In the genomic region with DNA sequence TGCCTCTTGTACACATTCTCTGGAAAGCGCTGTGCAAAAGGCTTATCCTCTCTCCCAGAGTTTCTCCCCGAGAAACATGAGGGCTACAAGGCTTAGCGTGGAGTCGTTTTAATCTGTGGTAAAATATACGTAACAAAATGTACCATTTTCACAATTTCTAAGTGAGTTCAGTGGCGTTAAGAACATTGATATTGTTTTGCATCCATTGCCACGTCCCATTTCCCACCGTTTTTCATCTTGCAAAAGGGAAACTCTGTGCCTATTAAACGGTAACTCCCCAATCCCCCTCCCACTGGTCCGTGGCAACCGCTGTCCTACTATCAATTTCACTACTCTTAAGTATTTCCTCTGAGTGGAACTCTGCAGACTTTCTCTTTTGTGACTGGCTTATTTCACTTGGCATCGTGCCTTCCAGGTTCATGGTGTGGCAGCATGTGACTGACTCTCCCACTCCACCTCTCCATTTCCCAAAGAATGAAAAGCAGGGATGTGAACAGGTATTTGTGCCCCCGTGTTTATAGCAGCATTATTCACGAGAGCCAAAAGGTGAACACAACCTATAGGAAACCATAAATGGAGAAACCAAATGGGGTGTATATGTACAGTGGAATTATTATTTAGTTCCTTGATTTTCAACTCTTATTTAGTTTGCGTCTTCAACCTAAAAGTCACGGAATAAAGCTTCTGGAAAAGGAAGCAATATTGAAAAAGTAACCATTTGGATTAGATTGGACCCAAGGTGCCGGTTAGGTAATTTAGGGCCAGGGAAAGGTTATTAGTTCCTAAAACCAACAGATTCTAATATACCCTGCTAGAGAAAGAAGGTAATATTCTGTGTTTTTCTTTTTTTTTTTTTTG, we compare ENCODE assay signal across 1 cellular context.
A peak's percentile ranks its signal among the peaks of the same experiment; 100 is the strongest.
TF ChIP-seq lines count a peak whose summit lies in the region.

No MANE protein-coding gene starts in this region.

TF ChIP-seq in HEK293, 187 proteins besides CTCF, POLR2A, EP300 and RAD21 (continued from another document):
- TF ChIP-seq, protein P1, sequence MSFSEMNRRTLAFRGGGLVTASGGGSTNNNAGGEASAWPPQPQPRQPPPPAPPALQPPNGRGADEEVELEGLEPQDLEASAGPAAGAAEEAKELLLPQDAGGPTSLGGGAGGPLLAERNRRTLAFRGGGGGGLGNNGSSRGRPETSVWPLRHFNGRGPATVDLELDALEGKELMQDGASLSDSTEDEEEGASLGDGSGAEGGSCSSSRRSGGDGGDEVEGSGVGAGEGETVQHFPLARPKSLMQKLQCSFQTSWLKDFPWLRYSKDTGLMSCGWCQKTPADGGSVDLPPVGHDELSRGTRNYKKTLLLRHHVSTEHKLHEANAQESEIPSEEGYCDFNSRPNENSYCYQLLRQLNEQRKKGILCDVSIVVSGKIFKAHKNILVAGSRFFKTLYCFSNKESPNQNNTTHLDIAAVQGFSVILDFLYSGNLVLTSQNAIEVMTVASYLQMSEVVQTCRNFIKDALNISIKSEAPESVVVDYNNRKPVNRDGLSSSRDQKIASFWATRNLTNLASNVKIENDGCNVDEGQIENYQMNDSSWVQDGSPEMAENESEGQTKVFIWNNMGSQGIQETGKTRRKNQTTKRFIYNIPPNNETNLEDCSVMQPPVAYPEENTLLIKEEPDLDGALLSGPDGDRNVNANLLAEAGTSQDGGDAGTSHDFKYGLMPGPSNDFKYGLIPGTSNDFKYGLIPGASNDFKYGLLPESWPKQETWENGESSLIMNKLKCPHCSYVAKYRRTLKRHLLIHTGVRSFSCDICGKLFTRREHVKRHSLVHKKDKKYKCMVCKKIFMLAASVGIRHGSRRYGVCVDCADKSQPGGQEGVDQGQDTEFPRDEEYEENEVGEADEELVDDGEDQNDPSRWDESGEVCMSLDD (tag by site-specific recombination; IDR thresholded peaks at IDR 0.05) = no peak
- TF ChIP-seq ZNF560 (tag by site-specific recombination; IDR thresholded peaks at IDR 0.05; ENCODE audit: borderline replicate concordance) (no peak), IKZF3 (tag by site-specific recombination; IDR thresholded peaks at IDR 0.05) (peak; percentile 9; the same call in 1 of the 2 replicates), HOXC10 (CRISPR knock-in tag; IDR thresholded peaks at IDR 0.05) (no peak), PRDM1 (tag by site-specific recombination; IDR thresholded peaks at IDR 0.05) (peak; percentile 57; the same call in 1 of the 2 replicates), ZNF777 (tag by site-specific recombination; IDR thresholded peaks at IDR 0.05; ENCODE audit: borderline replicate concordance) (no peak), ZNF623 (tag by site-specific recombination; IDR thresholded peaks at IDR 0.05) (no peak), KLF8 (tag by site-specific recombination; IDR thresholded peaks at IDR 0.05) (no peak), PRDM6 (tag by site-specific recombination; IDR thresholded peaks at IDR 0.05) (0 out of 2 replicates have a peak, but pooled peaks have one; percentile 29), ZNF518A (tag by site-specific recombination; conservative IDR thresholded peaks at IDR 0.05; ENCODE audit: low read depth) (no peak), ZNF335 (tag by site-specific recombination; conservative IDR thresholded peaks at IDR 0.05) (no peak), INSM2 (tag by site-specific recombination; IDR thresholded peaks at IDR 0.05) (no peak), ZBTB7A (tag by site-specific recombination; IDR thresholded peaks at IDR 0.05; ENCODE audit: low read depth) (no peak), ZNF792 (tag by site-specific recombination; IDR thresholded peaks at IDR 0.05) (no peak), ZNF501 (tag by site-specific recombination; IDR thresholded peaks at IDR 0.05) (no peak), ZNF394 (tag by site-specific recombination; IDR thresholded peaks at IDR 0.05; ENCODE audit: borderline replicate concordance) (no peak), ZNF140 (tag by site-specific recombination; IDR thresholded peaks at IDR 0.05) (no peak), ZNF707 (tag by site-specific recombination; IDR thresholded peaks at IDR 0.05) (no peak), EGR2 (tag by site-specific recombination; IDR thresholded peaks at IDR 0.05; ENCODE audit: low read depth) (peak; percentile 69), ZBTB1 (tag by site-specific recombination; IDR thresholded peaks at IDR 0.05) (no peak), MZF1 (tag by site-specific recombination; IDR thresholded peaks at IDR 0.05; ENCODE audit: borderline replicate concordance) (peak; percentile 97), ZNF274 (IDR thresholded peaks at IDR 0.05; ENCODE audit: low read length) (no peak), ZNF274 (tag by site-specific recombination; IDR thresholded peaks at IDR 0.05; ENCODE audit: borderline replicate concordance) (no peak), SCRT2 (tag by site-specific recombination; IDR thresholded peaks at IDR 0.05) (0 out of 2 replicates have a peak, but pooled peaks have one; percentile 35), ZSCAN16 (tag by site-specific recombination; IDR thresholded peaks at IDR 0.05) (no peak), SCRT1 (tag by site-specific recombination; IDR thresholded peaks at IDR 0.05; ENCODE audit: borderline replicate concordance) (no peak), SP7 (tag by site-specific recombination; IDR thresholded peaks at IDR 0.05) (no peak; the same call in 1 of the 2 replicates), ZFP37 (tag by site-specific recombination; IDR thresholded peaks at IDR 0.05) (no peak), ZNF747 (tag by site-specific recombination; IDR thresholded peaks at IDR 0.05) (no peak), ZNF701 (tag by site-specific recombination; IDR thresholded peaks at IDR 0.05) (no peak), OVOL3 (tag by site-specific recombination; IDR thresholded peaks at IDR 0.05) (no peak), ZNF449 (tag by site-specific recombination; IDR thresholded peaks at IDR 0.05) (no peak), ZNF121 (tag by site-specific recombination; IDR thresholded peaks at IDR 0.05) (no peak), ZNF157 (tag by site-specific recombination; IDR thresholded peaks at IDR 0.05) (no peak), ZNF221 (tag by site-specific recombination; IDR thresholded peaks at IDR 0.05; ENCODE audit: borderline replicate concordance) (no peak), ZNF660 (tag by site-specific recombination; IDR thresholded peaks at IDR 0.05) (no peak), ZNF19 (tag by site-specific recombination; IDR thresholded peaks at IDR 0.05; ENCODE audit: low read depth) (no peak), ZNF292 (tag by site-specific recombination; IDR thresholded peaks at IDR 0.05; ENCODE audit: borderline replicate concordance, low read depth) (no peak), ZNF350 (tag by site-specific recombination; IDR thresholded peaks at IDR 0.05) (no peak), ZNF837 (tag by site-specific recombination; IDR thresholded peaks at IDR 0.05) (no peak), ZFHX2 (tag by site-specific recombination; conservative IDR thresholded peaks at IDR 0.05) (peak; percentile 55; the same call in 1 of the 2 replicates), PBX3 (CRISPR knock-in tag; IDR thresholded peaks at IDR 0.05) (no peak)
- TF ChIP-seq, protein P2, sequence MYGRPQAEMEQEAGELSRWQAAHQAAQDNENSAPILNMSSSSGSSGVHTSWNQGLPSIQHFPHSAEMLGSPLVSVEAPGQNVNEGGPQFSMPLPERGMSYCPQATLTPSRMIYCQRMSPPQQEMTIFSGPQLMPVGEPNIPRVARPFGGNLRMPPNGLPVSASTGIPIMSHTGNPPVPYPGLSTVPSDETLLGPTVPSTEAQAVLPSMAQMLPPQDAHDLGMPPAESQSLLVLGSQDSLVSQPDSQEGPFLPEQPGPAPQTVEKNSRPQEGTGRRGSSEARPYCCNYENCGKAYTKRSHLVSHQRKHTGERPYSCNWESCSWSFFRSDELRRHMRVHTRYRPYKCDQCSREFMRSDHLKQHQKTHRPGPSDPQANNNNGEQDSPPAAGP (tag by site-specific recombination; IDR thresholded peaks at IDR 0.05) = no peak
- TF ChIP-seq, protein P3, sequence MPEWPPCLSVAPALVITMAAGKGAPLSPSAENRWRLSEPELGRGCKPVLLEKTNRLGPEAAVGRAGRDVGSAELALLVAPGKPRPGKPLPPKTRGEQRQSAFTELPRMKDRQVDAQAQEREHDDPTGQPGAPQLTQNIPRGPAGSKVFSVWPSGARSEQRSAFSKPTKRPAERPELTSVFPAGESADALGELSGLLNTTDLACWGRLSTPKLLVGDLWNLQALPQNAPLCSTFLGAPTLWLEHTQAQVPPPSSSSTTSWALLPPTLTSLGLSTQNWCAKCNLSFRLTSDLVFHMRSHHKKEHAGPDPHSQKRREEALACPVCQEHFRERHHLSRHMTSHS (tag by site-specific recombination; IDR thresholded peaks at IDR 0.05) = no peak
- TF ChIP-seq, protein P4, sequence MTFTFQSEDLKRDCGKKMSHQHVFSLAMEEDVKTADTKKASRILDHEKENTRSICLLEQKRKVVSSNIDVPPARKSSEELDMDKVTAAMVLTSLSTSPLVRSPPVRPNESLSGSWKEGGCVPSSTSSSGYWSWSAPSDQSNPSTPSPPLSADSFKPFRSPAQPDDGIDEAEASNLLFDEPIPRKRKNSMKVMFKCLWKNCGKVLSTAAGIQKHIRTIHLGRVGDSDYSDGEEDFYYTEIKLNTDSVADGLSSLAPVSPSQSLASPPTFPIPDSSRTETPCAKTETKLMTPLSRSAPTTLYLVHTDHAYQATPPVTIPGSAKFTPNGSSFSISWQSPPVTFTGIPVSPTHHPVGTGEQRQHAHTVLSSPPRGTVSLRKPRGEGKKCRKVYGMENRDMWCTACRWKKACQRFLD (tag by site-specific recombination; IDR thresholded peaks at IDR 0.05) = no peak
